8 cellular contexts compared by ENCODE assay signal in the genomic region with DNA sequence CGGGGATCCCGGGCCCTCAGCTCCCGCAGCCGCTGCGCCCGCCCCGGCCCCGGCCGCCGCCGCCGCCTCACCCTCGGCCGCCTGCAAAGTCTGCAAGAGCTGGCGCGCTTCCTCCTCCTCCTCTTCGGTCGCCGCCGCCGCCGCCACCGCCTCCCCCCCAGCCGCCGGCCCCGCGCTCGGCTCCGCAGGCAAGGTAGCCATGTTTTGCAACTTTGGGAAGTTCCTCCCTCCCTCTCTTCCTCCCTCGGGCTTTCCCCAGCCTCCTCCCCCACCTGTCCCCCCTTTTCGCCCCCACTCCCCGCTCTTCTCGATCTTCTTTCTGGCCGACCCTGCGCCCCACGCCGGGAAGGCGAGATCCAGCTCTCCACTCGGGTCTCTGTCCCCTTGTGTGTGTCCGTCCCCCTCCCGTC. TPM values are rescaled to one million over a fixed set of nuclear protein-coding genes. Genes with fewer than 3 reads are reported as not detected.
DNase-seq lines count a peak whose midpoint lies in the region; ATAC-seq, FAIRE-seq and TF ChIP-seq lines count a peak whose summit lies in the region.

No MANE protein-coding gene starts in this region.

- intact Hi-C loops in activated naive CD4-positive, alpha-beta T cell treated with anti-CD3 and anti-CD28 coated beads for 36 hours (cut with micrococcal nuclease): loop anchor here (1.0 kb wide), 6 partner anchors 24 to 248 kb away; partner anchors contain the start of genes DMWD, FBXO46, IRF2BP1 and QPCTL
- intact Hi-C loops in cardiac septum (cut with DNase I): loop anchor here (2.0 kb wide), 3 partner anchors 14 to 76 kb away; partner anchors contain the start of genes DMPK and QPCTL

- no peak overlapping the region for H3K27ac ChIP-seq in MM.1S (ENCODE audit: low read length)

- H3K4me3 ChIP-seq in MM.1S (ENCODE audit: low read length) (peak overlapping the region; percentile 90), skeletal muscle cell (ENCODE audit: low read depth, low read length) (peak overlapping the region; percentile 78)

- no peaks in the 10 kb centered on the region for H4K20me1 ChIP-seq in MM.1S (ENCODE audit: insufficient read depth, low read length)

- H3K36me3 ChIP-seq in MM.1S (replicated peaks; ENCODE audit: insufficient read depth, low read length): no peaks in the 10 kb centered on the region

- no peaks in the 10 kb centered on the region for H3K9me2 ChIP-seq in MM.1S (replicated peaks; ENCODE audit: insufficient read depth, low read length)

- CTCF ChIA-PET in activated naive CD4-positive, alpha-beta T cell treated with anti-CD3 and anti-CD28 coated beads for 36 hours (lab: Charles Lee): interaction anchor here (0.6 to 6.1 kb wide), 9 partner anchors 11 to 963 kb away, joined by 3 to 127 read pairs (median 5); partner anchors contain the start of gene SYMPK

- H3K4me2 ChIP-seq in MM.1S (ENCODE audit: low read depth, low read length): peak overlapping the region; percentile 99

- peak overlapping the region; percentile 64; the same call in 1 of the 2 replicates for H3K9ac ChIP-seq in MM.1S (ENCODE audit: low read length)

- no peak for FAIRE-seq in D721Med (lab: Jason Lieb, UNC)

- no peaks in the 10 kb centered on the region for H3K9me3 Mint-ChIP-seq in activated naive CD4-positive, alpha-beta T cell treated with anti-CD3 and anti-CD28 coated beads for 36 hours

- H3K36me3 Mint-ChIP-seq in activated naive CD4-positive, alpha-beta T cell treated with anti-CD3 and anti-CD28 coated beads for 36 hours (ENCODE audit: low read depth): no peaks in the 10 kb centered on the region

- peak overlapping the region; percentile 81 for H3K4me3 Mint-ChIP-seq in activated naive CD4-positive, alpha-beta T cell treated with anti-CD3 and anti-CD28 coated beads for 36 hours

- no peaks in the 10 kb centered on the region for H3K79me2 ChIP-seq in MM.1S (ENCODE audit: low read length)

- ATAC-seq in HG03520 (IDR thresholded peaks at IDR 0.05; ENCODE audit: unreplicated experiment): no peak

- peaks cover 5% of the 10 kb centered on the region for H3K4me1 ChIP-seq in MM.1S (ENCODE audit: low read length)

- no peaks in the 10 kb centered on the region for H3K9me3 ChIP-seq in MM.1S (replicated peaks; ENCODE audit: insufficient read depth, low read length)

- TF ChIP-seq CTCF in MM.1S (IDR thresholded peaks at IDR 0.05; ENCODE audit: low read length) (no peak), D721Med (IDR thresholded peaks at IDR 0.05; ENCODE audit: insufficient read depth, missing control alignments) (no peak)

- no peak overlapping the region for H3K27ac Mint-ChIP-seq in activated naive CD4-positive, alpha-beta T cell treated with anti-CD3 and anti-CD28 coated beads for 36 hours

- peaks cover 10% of the 10 kb centered on the region for H3K4me1 Mint-ChIP-seq in activated naive CD4-positive, alpha-beta T cell treated with anti-CD3 and anti-CD28 coated beads for 36 hours (ENCODE audit: low read depth)

- H3K27me3 ChIP-seq in MM.1S (replicated peaks; ENCODE audit: insufficient read depth, low read length): peaks cover 19% of the 10 kb centered on the region; the same call in 1 of the 2 replicates

- H2AFZ ChIP-seq in MM.1S (ENCODE audit: low read length): peak overlapping the region; percentile 90

- peak; percentile 61 for DNase-seq in EH (ENCODE audit: low read depth)
- DNase-seq in MM.1S: peak; percentile 44
- peak; percentile 53 for DNase-seq in activated naive CD4-positive, alpha-beta T cell treated with anti-CD3 and anti-CD28 coated beads for 36 hours
- peak; percentile 75 for DNase-seq in cardiac septum (ENCODE audit: low spot score)
- no peak for DNase-seq in skeletal muscle cell (ENCODE audit: low read depth)
- no peak for DNase-seq in D721Med (ENCODE audit: insufficient read length, low spot score)
- DNase-seq in iPS-NIHi11 (ENCODE audit: low spot score): no peak

- peaks cover 23% of the 10 kb centered on the region for H3K27me3 Mint-ChIP-seq in activated naive CD4-positive, alpha-beta T cell treated with anti-CD3 and anti-CD28 coated beads for 36 hours (ENCODE audit: low read depth)

- H3F3A ChIP-seq in MM.1S (ENCODE audit: insufficient read depth, low read length): peaks cover 14% of the 10 kb centered on the region

RNA-seq across cellular contexts. Expression of gene SIX5, which starts 0.4 kb away (rescaled TPM):
- 1 to 10 TPM; 1.8 to 2.2 TPM for total RNA-seq in activated naive CD4-positive, alpha-beta T cell treated with anti-CD3 and anti-CD28 coated beads for 36 hours
- 20.7 TPM for total RNA-seq in cardiac septum

RNA-seq across cellular contexts. Expression of gene DMPK, which starts 13.6 kb away (rescaled TPM):
- total RNA-seq in activated naive CD4-positive, alpha-beta T cell treated with anti-CD3 and anti-CD28 coated beads for 36 hours: 1 to 10 TPM; 6.1 TPM
- total RNA-seq in cardiac septum: 441 TPM

RNA-seq across cellular contexts. Expression of gene DMWD, which starts 24.0 kb away (rescaled TPM):
- total RNA-seq in activated naive CD4-positive, alpha-beta T cell treated with anti-CD3 and anti-CD28 coated beads for 36 hours: 10 to 100 TPM; 28.6 to 29.1 TPM
- total RNA-seq in cardiac septum: 120 TPM

RNA-seq across cellular contexts. Expression of gene MEIOSIN, which starts 35.4 kb away (rescaled TPM):
- total RNA-seq in activated naive CD4-positive, alpha-beta T cell treated with anti-CD3 and anti-CD28 coated beads for 36 hours: not detected
- total RNA-seq in cardiac septum: not detected

RNA-seq across cellular contexts. Expression of gene FBXO46, which starts 38.0 kb away (rescaled TPM):
- 10 to 100 TPM; 21.8 to 23.2 TPM for total RNA-seq in activated naive CD4-positive, alpha-beta T cell treated with anti-CD3 and anti-CD28 coated beads for 36 hours
- 8.2 TPM for total RNA-seq in cardiac septum

Comparison
In these comparisons a context has a peak if more than half of its experiments do, and no peak if none do; other contexts are left out.
1. DNase-seq: peak in EH (single experiment), MM.1S (single experiment), activated naive CD4-positive, alpha-beta T cell treated with anti-CD3 and anti-CD28 coated beads for 36 hours (single experiment) and cardiac septum (single experiment); none in skeletal muscle cell (single experiment), D721Med (single experiment) and iPS-NIHi11 (single experiment).
2. RNA of gene DMPK, which starts 13.6 kb away (total RNA-seq): 441 TPM in cardiac septum (single experiment); 6.1 TPM in activated naive CD4-positive, alpha-beta T cell treated with anti-CD3 and anti-CD28 coated beads for 36 hours; every median in the first group is over 10 times any median in the second.